In genomic region chr3:37646865-37647264, GRCh38 we compare ENCODE assay signal across 13 cellular contexts.
"Had no signal": no experiment of that assay in that cellular context is flagged by ENCODE, and none has a peak within 500 bp of the region (broad histone marks: within the 10 kb centered on the region; RNA-seq: fewer than 3 reads in every experiment).

No MANE protein-coding gene starts in this region.

- H3K9me3 ChIP-seq: gastrocnemius medialis had no signal

- H3K4me1 ChIP-seq: gastrocnemius medialis had no signal

- H3K27ac ChIP-seq: cardiac muscle cell, gastrocnemius medialis had no signal

- ATAC-seq: gastrocnemius medialis; left ventricle myocardium superior; natural killer cell treated with Interleukin-12 subunit alpha and Interleukin-12 subunit beta and Interleukin-15 and Interleukin-18, amount 100 ng/mL, for 72 hours; T-helper 17 cell had no signal

- H3K36me3 ChIP-seq: cardiac muscle cell, gastrocnemius medialis had no signal

- H3K4me3 ChIP-seq: cardiac muscle cell, gastrocnemius medialis had no signal

- H3K27me3 ChIP-seq: cardiac muscle cell, gastrocnemius medialis had no signal

- DNase-seq: activated B cell treated with CpG ODN at 0.5 μM for 24 hours; activated CD4-positive, alpha-beta T cell treated with anti-CD3 and anti-CD28 coated beads, Interleukin-2, amount 10 ng/mL, durations not matched to agents 7 days and 5 days; activated CD8-positive, alpha-beta memory T cell treated with anti-CD3 and anti-CD28 coated beads for 24 hours; activated naive CD4-positive, alpha-beta T cell; gastrocnemius medialis; left ventricle myocardium superior; mesendoderm; posterior cingulate gyrus; right cardiac atrium; stimulated activated CD4-positive, alpha-beta T cell treated with anti-CD3 and anti-CD28 coated beads, Interleukin-1b, Interleukin-23, amount 100 ng/mL, for 48 hours; T-helper 17 cell had no signal
